8 cellular contexts compared by ENCODE assay signal in the genomic region with DNA sequence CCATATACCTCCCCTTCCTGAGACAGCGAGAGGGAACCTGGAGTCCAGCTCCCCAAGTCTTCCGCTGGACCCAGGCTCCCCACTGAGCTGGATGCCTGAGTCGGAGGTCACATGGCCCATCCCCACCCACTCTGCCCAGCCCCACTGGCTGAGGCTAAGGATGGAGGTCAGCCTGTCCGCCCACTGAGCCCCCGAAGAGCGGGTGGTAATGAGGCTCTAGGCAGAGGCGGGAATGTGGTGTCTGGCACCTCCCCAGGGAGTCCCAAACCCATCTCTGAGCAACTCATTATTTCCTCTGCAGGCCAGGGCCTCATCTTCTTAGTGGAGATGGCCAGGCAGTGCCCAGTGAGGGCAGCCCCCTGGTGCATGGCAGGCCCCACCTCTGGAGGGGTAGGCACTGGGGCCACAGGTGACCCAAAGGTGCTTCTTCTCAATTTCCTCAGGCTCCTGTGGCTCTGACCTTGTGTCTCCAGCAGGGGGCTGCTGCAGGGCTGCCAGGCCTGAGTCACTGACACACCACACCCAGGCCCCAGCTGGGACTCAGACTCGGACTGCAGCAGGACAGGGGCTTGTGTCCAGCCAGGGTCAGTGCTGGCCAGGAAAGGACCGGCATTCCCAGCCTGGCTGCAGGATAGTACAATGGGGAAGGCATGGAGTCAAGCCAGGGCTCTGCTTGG. TPM values are rescaled to one million over a fixed set of nuclear protein-coding genes. Genes with fewer than 3 reads are reported as not detected.
DNase-seq lines count a peak whose midpoint lies in the region; ATAC-seq, FAIRE-seq and TF ChIP-seq lines count a peak whose summit lies in the region.

No MANE protein-coding gene starts in this region.

- H3F3A ChIP-seq in PC-9 (ENCODE audit: insufficient read depth, low read depth), result peaks cover 20% of the 10 kb centered on the region; the same call in 1 of the 2 replicates

- POLR2A ChIA-PET in CD4-positive, alpha-beta T cell (lab: Charles Lee), result interaction anchor here (1.0 kb wide), 2 partner anchors 9 to 213 kb away, joined by 3 read pairs; no protein-coding TSS in a partner anchor
- POLR2A ChIA-PET in PC-9 (lab: Charles Lee; ENCODE audit: unreplicated experiment), result interaction anchor here (0.6 kb wide), 2 partner anchors 25 to 213 kb away, joined by 3 read pairs; no protein-coding TSS in a partner anchor

- no peak overlapping the region for H2AFZ ChIP-seq in PC-9

- H3K27ac ChIP-seq in CD4-positive, alpha-beta T cell (ENCODE audit: low read depth, low read length), result no peak overlapping the region
- no peak overlapping the region for H3K27ac ChIP-seq in PC-9

- H3K27me3 ChIP-seq in CD4-positive, alpha-beta T cell (ENCODE audit: control insufficient read depth, insufficient read depth, low read length), result no peaks in the 10 kb centered on the region
- H3K27me3 ChIP-seq in PC-9 (ENCODE audit: insufficient read depth, low read depth), result 0 out of 2 replicates have a peak, but pooled peaks cover 5% of the 10 kb centered on the region

- intact Hi-C loops in CD4-positive, alpha-beta T cell (cut with DNase I, micrococcal nuclease), result loop anchor here (1.0 to 5.0 kb wide), 2 partner anchors 163 to 494 kb away; no protein-coding TSS in a partner anchor
- intact Hi-C loops in PC-9 (cut with micrococcal nuclease; ENCODE audit: unreplicated experiment), result loop anchor here (1.0 to 10.0 kb wide), 2 partner anchors 494 to 700 kb away; no protein-coding TSS in a partner anchor

- H3K4me2 ChIP-seq in PC-9, result no peak overlapping the region

- peaks cover 39% of the 10 kb centered on the region for H3K36me3 Mint-ChIP-seq in CD4-positive, alpha-beta T cell (ENCODE audit: low read depth)
- peaks cover 0 to 4% of the 10 kb centered on the region in 2 donors for H3K36me3 Mint-ChIP-seq in activated T-cell treated with anti-CD3 and anti-CD28 coated beads, Interleukin-2, amount 50 U/mL, for 72 hours (ENCODE audit: insufficient read depth in 2 of 2)

- ATAC-seq in CD4-positive, alpha-beta T cell (ENCODE audit: poor library complexity), result peak; percentile 56
- ATAC-seq in activated T-cell treated with anti-CD3 and anti-CD28 coated beads, Interleukin-2, amount 50 U/mL, for 72 hours (replicated peaks in 1 of 2), result peak; percentile 62 to 63

- H3K79me2 ChIP-seq in PC-9 (ENCODE audit: low read depth), result no peaks in the 10 kb centered on the region

- TF ChIP-seq CTCF in CD4-positive, alpha-beta T cell (IDR thresholded peaks at IDR 0.05), result peak; percentile 10
- TF ChIP-seq CTCF in PC-9 (conservative IDR thresholded peaks at IDR 0.05), result peak; percentile 83

- H3K4me3 ChIP-seq in PC-9, result no peak overlapping the region

- CTCF ChIA-PET in CD4-positive, alpha-beta T cell (lab: Charles Lee), result interaction anchor here (0.6 to 1.4 kb wide), 9 partner anchors 13 to 213 kb away, joined by 3 to 7 read pairs (median 5); a partner anchor contains a TSS
- CTCF ChIA-PET in PC-9 (lab: Charles Lee), result interaction anchor here (0.5 to 1.6 kb wide), 15 partner anchors 38 to 745 kb away, joined by 3 to 19 read pairs (median 3); no protein-coding TSS in a partner anchor

- peaks cover 12% of the 10 kb centered on the region for H3K4me1 Mint-ChIP-seq in CD4-positive, alpha-beta T cell (ENCODE audit: low read depth)
- H3K4me1 Mint-ChIP-seq in activated T-cell treated with anti-CD3 and anti-CD28 coated beads, Interleukin-2, amount 50 U/mL, for 72 hours (ENCODE audit: low read depth), result peaks cover 34% of the 10 kb centered on the region

- H3K27me3 Mint-ChIP-seq in CD4-positive, alpha-beta T cell, result no peaks in the 10 kb centered on the region
- H3K27me3 Mint-ChIP-seq in activated T-cell treated with anti-CD3 and anti-CD28 coated beads, Interleukin-2, amount 50 U/mL, for 72 hours (ENCODE audit: low read depth), result no peaks in the 10 kb centered on the region

- FAIRE-seq in H54 (lab: Jason Lieb, UNC), result no peak

- 0 out of 2 replicates have a peak, but pooled peaks cover 3% of the 10 kb centered on the region for H3K4me1 ChIP-seq in PC-9 (replicated peaks; ENCODE audit: insufficient read depth)

- no peaks in the 10 kb centered on the region for H3K36me3 ChIP-seq in PC-9 (ENCODE audit: low read depth)

- no TSS peak for BruUV-seq in PC-9 (replicated peaks; lab: Mats Ljungman, UMichigan)

- H3K27ac Mint-ChIP-seq in CD4-positive, alpha-beta T cell, result no peak overlapping the region
- H3K27ac Mint-ChIP-seq in activated T-cell treated with anti-CD3 and anti-CD28 coated beads, Interleukin-2, amount 50 U/mL, for 72 hours, result no peak overlapping the region

- H3K9me3 Mint-ChIP-seq in CD4-positive, alpha-beta T cell, result no peaks in the 10 kb centered on the region
- no peaks in the 10 kb centered on the region for H3K9me3 Mint-ChIP-seq in activated T-cell treated with anti-CD3 and anti-CD28 coated beads, Interleukin-2, amount 50 U/mL, for 72 hours

- H4K20me1 ChIP-seq in PC-9 (ENCODE audit: insufficient read depth), result peaks cover 21% of the 10 kb centered on the region

- no peak overlapping the region for H3K4me3 Mint-ChIP-seq in CD4-positive, alpha-beta T cell
- no peak overlapping the region for H3K4me3 Mint-ChIP-seq in activated T-cell treated with anti-CD3 and anti-CD28 coated beads, Interleukin-2, amount 50 U/mL, for 72 hours

- no peak for TF ChIP-seq POLR2A in H54 (IDR thresholded peaks at IDR 0.05; ENCODE audit: low read depth, low read length)

- peak in 9 of 10 experiments; percentile 8 to 51 (median 32) for DNase-seq in CD4-positive, alpha-beta T cell
- DNase-seq in H54 (ENCODE audit: insufficient read length, low spot score), result peak; percentile 99
- peak; percentile 61 to 77 for DNase-seq in PC-9
- DNase-seq in activated T-cell treated with anti-CD3 and anti-CD28 coated beads, Interleukin-2, amount 50 U/mL, for 72 hours, result peak; percentile 58 to 68
- peak; percentile 81 for DNase-seq in germinal center (ENCODE audit: low spot score)
- DNase-seq in pulmonary artery endothelial cell (ENCODE audit: low read depth, low spot score), result peak; percentile 26
- DNase-seq in NCI-H187 (lab: John Stamatoyannopoulos, UW), result no peak
- DNase-seq in COR-L47 (lab: John Stamatoyannopoulos, UW), result no peak

- no peaks in the 10 kb centered on the region for H3K9me2 ChIP-seq in PC-9 (ENCODE audit: insufficient read depth)

- no peaks in the 10 kb centered on the region for H3K9me3 ChIP-seq in CD4-positive, alpha-beta T cell (ENCODE audit: control insufficient read depth, low read length)
- no peaks in the 10 kb centered on the region for H3K9me3 ChIP-seq in PC-9 (ENCODE audit: insufficient read depth, low read depth)

RNA-seq across cellular contexts. Expression of a gene that starts 10.2 kb away (rescaled TPM):
- 1 to 10 TPM; 4.0 to 4.5 TPM for total RNA-seq in CD4-positive, alpha-beta T cell
- 9.6 and 12.0 TPM in 2 replicates for total RNA-seq in PC-9 (2021)
- 1 to 10 TPM in 1 of 2 donors, under 1 TPM in 1; 0.77 to 1.7 TPM for total RNA-seq in activated T-cell treated with anti-CD3 and anti-CD28 coated beads, Interleukin-2, amount 50 U/mL, for 72 hours
- total RNA-seq in pulmonary artery endothelial cell, result 8.4 and 25.3 TPM in 2 replicates

Comparison
In these comparisons a context has a peak if more than half of its experiments do, and no peak if none do; other contexts are left out.
1. DNase-seq: peak in CD4-positive, alpha-beta T cell (9 of 10), H54 (single experiment), PC-9 (2 of 2), activated T-cell treated with anti-CD3 and anti-CD28 coated beads, Interleukin-2, amount 50 U/mL, for 72 hours (2 of 2), germinal center (single experiment) and pulmonary artery endothelial cell (single experiment); none in NCI-H187 (0 of 2) and COR-L47 (single experiment).